ENCODE assay signal across 8 cellular contexts in the genomic region with DNA sequence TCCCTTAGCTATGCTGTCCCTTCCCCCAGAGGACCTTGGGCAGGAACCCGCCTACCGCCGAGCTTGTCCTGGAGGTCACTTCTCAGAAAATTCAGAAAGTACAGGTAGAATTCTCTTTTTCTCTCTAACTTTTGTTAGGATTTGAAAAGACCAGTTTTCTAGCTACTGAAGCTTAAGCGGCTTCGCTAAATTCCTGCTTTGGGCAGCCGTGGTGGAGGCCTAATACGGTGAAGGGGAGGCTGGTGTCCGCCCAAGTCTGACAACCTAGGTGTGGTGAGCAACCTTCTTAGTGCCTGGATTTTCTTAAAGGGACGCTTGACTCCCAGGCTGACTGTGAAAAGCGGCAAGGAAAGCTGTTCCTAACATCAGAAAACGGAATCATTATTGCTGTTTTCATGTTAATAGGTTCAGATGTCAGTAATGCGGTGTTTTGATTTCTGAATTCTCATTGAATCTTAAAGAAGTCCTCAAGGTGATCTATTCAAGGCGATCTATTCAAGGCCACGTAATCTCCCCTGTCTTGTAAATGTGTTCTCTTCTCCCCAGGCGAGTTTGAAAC. TPM values are rescaled to one million over a fixed set of nuclear protein-coding genes. Genes with fewer than 3 reads are reported as not detected.
DNase-seq lines count a peak whose midpoint lies in the region; ATAC-seq lines count a peak whose summit lies in the region.

No MANE protein-coding gene starts in this region.

- H3K36me3 ChIP-seq in ACC112 (ENCODE audit: insufficient read depth, low read length), result no peaks in the 10 kb centered on the region
- H3K36me3 ChIP-seq in HAP-1 (replicated peaks), result no peaks in the 10 kb centered on the region

- DNase-seq in HAP-1 (ENCODE audit: low spot score in 2 of 2) (peak; percentile 74 to 99), A172 (ENCODE audit: low spot score) (no peak), NCI-H1048 (lab: John Stamatoyannopoulos, UW) (no peak)
- no peak for DNase-seq in activated naive CD8-positive, alpha-beta T cell treated with anti-CD3 and anti-CD28 coated beads, Interleukin-2, amount 50 U/mL, for 24 hours
- no peak for DNase-seq in stimulated activated naive B cell treated with anti-CD40 and anti-IgM and Interleukin-4, amounts not matched to agents 10 μg/mL and 1 μg/mL and 100 μg/mL, for 72 hours

- H3K4me1 Mint-ChIP-seq in activated naive CD8-positive, alpha-beta T cell treated with anti-CD3 and anti-CD28 coated beads, Interleukin-2, amount 50 U/mL, for 24 hours, result peaks cover 10% of the 10 kb centered on the region
- H3K4me1 Mint-ChIP-seq in stimulated activated naive B cell treated with anti-CD40 and anti-IgM and Interleukin-4, amounts not matched to agents 10 μg/mL and 1 μg/mL and 100 μg/mL, for 72 hours, result peaks cover 2 to 13% of the 10 kb centered on the region in 2 donors

- H3K4me3 ChIP-seq in ACC112 (ENCODE audit: low read depth, low read length) (peak overlapping the region; percentile 76), HAP-1 (peak overlapping the region; percentile 53), iPS-18c (ENCODE audit: insufficient read depth, low read depth, low read length) (peak overlapping the region; percentile 60)

- no peaks in the 10 kb centered on the region for H3K9me3 Mint-ChIP-seq in activated naive CD8-positive, alpha-beta T cell treated with anti-CD3 and anti-CD28 coated beads, Interleukin-2, amount 50 U/mL, for 24 hours
- no peaks in the 10 kb centered on the region for H3K9me3 Mint-ChIP-seq in stimulated activated naive B cell treated with anti-CD40 and anti-IgM and Interleukin-4, amounts not matched to agents 10 μg/mL and 1 μg/mL and 100 μg/mL, for 72 hours

- H2AFZ ChIP-seq in ACC112 (ENCODE audit: low read length, unreplicated experiment), result peak overlapping the region; percentile 86

- H3K9me3 ChIP-seq in HAP-1 (no peaks in the 10 kb centered on the region), iPS-18c (ENCODE audit: control insufficient read depth, insufficient read depth, low read length) (peaks cover 2% of the 10 kb centered on the region)

- no peaks in the 10 kb centered on the region for H3K36me3 Mint-ChIP-seq in activated naive CD8-positive, alpha-beta T cell treated with anti-CD3 and anti-CD28 coated beads, Interleukin-2, amount 50 U/mL, for 24 hours (ENCODE audit: low read depth)
- no peaks in the 10 kb centered on the region for H3K36me3 Mint-ChIP-seq in stimulated activated naive B cell treated with anti-CD40 and anti-IgM and Interleukin-4, amounts not matched to agents 10 μg/mL and 1 μg/mL and 100 μg/mL, for 72 hours

- H3K27me3 ChIP-seq in ACC112 (ENCODE audit: insufficient read depth, low read length), result no peaks in the 10 kb centered on the region
- H3K27me3 ChIP-seq in HAP-1 (ENCODE audit: low read depth), result no peaks in the 10 kb centered on the region

- no peak for ATAC-seq in activated naive CD8-positive, alpha-beta T cell treated with anti-CD3 and anti-CD28 coated beads, Interleukin-2, amount 50 U/mL, for 24 hours
- ATAC-seq in stimulated activated naive B cell treated with anti-CD40 and anti-IgM and Interleukin-4, amounts not matched to agents 10 μg/mL and 1 μg/mL and 100 μg/mL, for 72 hours (replicated peaks), result no peak
- ATAC-seq in GM19328 (IDR thresholded peaks at IDR 0.05; ENCODE audit: unreplicated experiment), result no peak

- in situ Hi-C loops in HAP-1 (cut with MboI; ENCODE audit: low sequenced_read_pairs), result no loop called here

- peaks cover 44% of the 10 kb centered on the region for H3K27me3 Mint-ChIP-seq in activated naive CD8-positive, alpha-beta T cell treated with anti-CD3 and anti-CD28 coated beads, Interleukin-2, amount 50 U/mL, for 24 hours
- peaks cover 24 to 37% of the 10 kb centered on the region in 2 donors for H3K27me3 Mint-ChIP-seq in stimulated activated naive B cell treated with anti-CD40 and anti-IgM and Interleukin-4, amounts not matched to agents 10 μg/mL and 1 μg/mL and 100 μg/mL, for 72 hours

- peaks cover 9% of the 10 kb centered on the region for H3K79me2 ChIP-seq in ACC112 (ENCODE audit: control insufficient read depth, insufficient read depth, low read length, unreplicated experiment)

- peak overlapping the region; percentile 59 for H3K4me3 Mint-ChIP-seq in activated naive CD8-positive, alpha-beta T cell treated with anti-CD3 and anti-CD28 coated beads, Interleukin-2, amount 50 U/mL, for 24 hours
- H3K4me3 Mint-ChIP-seq in stimulated activated naive B cell treated with anti-CD40 and anti-IgM and Interleukin-4, amounts not matched to agents 10 μg/mL and 1 μg/mL and 100 μg/mL, for 72 hours, result peak overlapping the region; percentile 55 to 87

- H3K27ac Mint-ChIP-seq in activated naive CD8-positive, alpha-beta T cell treated with anti-CD3 and anti-CD28 coated beads, Interleukin-2, amount 50 U/mL, for 24 hours, result no peak overlapping the region
- H3K27ac Mint-ChIP-seq in stimulated activated naive B cell treated with anti-CD40 and anti-IgM and Interleukin-4, amounts not matched to agents 10 μg/mL and 1 μg/mL and 100 μg/mL, for 72 hours, result no peak overlapping the region

- H3K4me1 ChIP-seq in ACC112 (ENCODE audit: control insufficient read depth, insufficient read depth, low read length, unreplicated experiment) (peaks cover 15% of the 10 kb centered on the region), HAP-1 (peaks cover 19% of the 10 kb centered on the region)

- H3K27ac ChIP-seq in ACC112 (ENCODE audit: low read depth, low read length), result no peak overlapping the region

RNA-seq across cellular contexts. Expression of a gene that starts 0.8 kb away (rescaled TPM):
- 0.69 and 2.3 TPM in 2 replicates for total RNA-seq in A172 (2014; rRNA removed; shearing (Covaris generic))

Comparison
In these comparisons a context has a peak if more than half of its experiments do, and no peak if none do; other contexts are left out.
1. DNase-seq: peak in HAP-1 (2 of 2); none in activated naive CD8-positive, alpha-beta T cell treated with anti-CD3 and anti-CD28 coated beads, Interleukin-2, amount 50 U/mL, for 24 hours (single experiment), stimulated activated naive B cell treated with anti-CD40 and anti-IgM and Interleukin-4, amounts not matched to agents 10 μg/mL and 1 μg/mL and 100 μg/mL, for 72 hours (single experiment), A172 (single experiment) and NCI-H1048 (single experiment).
2. Peak in every context shown above with its lines, with median percentiles within 50 percentile points of each other: H3K4me3 ChIP-seq.